Comparison of ENCODE assay signal across 9 cellular contexts in genomic region chr19:3537438-3538240, GRCh38. TPM values are rescaled to one million over a fixed set of nuclear protein-coding genes. Genes with fewer than 3 reads are reported as not detected.
A peak's percentile ranks its signal among the peaks of the same experiment; 100 is the strongest.
DNase-seq lines count a peak whose midpoint lies in the region; ATAC-seq, FAIRE-seq and TF ChIP-seq lines count a peak whose summit lies in the region.
"Had no signal": no experiment of that assay in that cellular context is flagged by ENCODE, and none has a peak within 500 bp of the region (broad histone marks: within the 10 kb centered on the region; RNA-seq: fewer than 3 reads in every experiment).

No MANE protein-coding gene starts in this region.

- 89% methylated on average over 20 of the region's 22 CpGs for WGBS in mesenchymal stem cell

- peaks cover 19% of the 10 kb centered on the region for H3K4me1 ChIP-seq in mesenchymal stem cell (ENCODE audit: control insufficient read depth, insufficient read depth, low read depth, low read length)

- no peak overlapping the region for H4K8ac ChIP-seq in mesenchymal stem cell (ENCODE audit: low read length)

- peak overlapping the region; percentile 34 for H3K4me3 Mint-ChIP-seq in T-helper 17 cell

- DNase-seq in GM12891 (ENCODE audit: insufficient read length, low spot score) = no peak
- DNase-seq in T-helper 17 cell = no peak
- DNase-seq in mesenchymal stem cell = no peak
- DNase-seq in DMS53 (lab: John Stamatoyannopoulos, UW) = no peak
- DNase-seq: activated CD8-positive, alpha-beta memory T cell treated with anti-CD3 and anti-CD28 coated beads, Interleukin-2, amount 50 U/mL, for 4 hours; central memory CD4-positive, alpha-beta T cell had no signal

- H2BK5ac ChIP-seq in mesenchymal stem cell (ENCODE audit: low read depth, low read length, poor library complexity, severe bottlenecking) = no peak overlapping the region

- no peak overlapping the region for H3K4me2 ChIP-seq in mesenchymal stem cell (ENCODE audit: low read length, poor library complexity, severe bottlenecking)

- H3K9me3 ChIP-seq in T-helper 17 cell (ENCODE audit: control insufficient read depth, low read length, poor library complexity, severe bottlenecking) (no peaks in the 10 kb centered on the region), mesenchymal stem cell (ENCODE audit: control insufficient read depth, low read length) (no peaks in the 10 kb centered on the region)

- no peak overlapping the region for H3K23ac ChIP-seq in mesenchymal stem cell (ENCODE audit: low read length in 2 of 2)

- peak; percentile 2; the same call in 1 of the 2 replicates for TF ChIP-seq POLR2A in GM12891 (IDR thresholded peaks at IDR 0.05; ENCODE audit: low read depth, low read length)

- no peak overlapping the region for H2AK5ac ChIP-seq in mesenchymal stem cell (ENCODE audit: low read length, severe bottlenecking)

- H3K4me1 Mint-ChIP-seq in T-helper 17 cell = peaks cover 7% of the 10 kb centered on the region

- no peak overlapping the region for H3K4me3 ChIP-seq in mesenchymal stem cell (ENCODE audit: insufficient read depth in 1 of 2, low read depth in 1 of 2, low read length in 2 of 2)

- peaks cover 41 to 68% of the 10 kb centered on the region in 2 experiments for H3K36me3 ChIP-seq in mesenchymal stem cell (ENCODE audit: control insufficient read depth in 1 of 2, insufficient read depth in 2 of 2, low read depth in 1 of 2, low read length in 2 of 2)

- peak overlapping the region in 1 of 2 experiments; percentile 74 for H3K18ac ChIP-seq in mesenchymal stem cell (ENCODE audit: low read depth in 1 of 2, low read length in 2 of 2)

- H3K27ac ChIP-seq in mesenchymal stem cell (ENCODE audit: low read length, poor library complexity, severe bottlenecking) = no peak overlapping the region

- H3K27me3 ChIP-seq in mesenchymal stem cell (ENCODE audit: control insufficient read depth in 1 of 2, insufficient read depth in 1 of 2, low read length in 2 of 2) = no peaks in the 10 kb centered on the region

- H2AFZ ChIP-seq in mesenchymal stem cell (ENCODE audit: low read depth, low read length) = no peak overlapping the region

- H3K79me1 ChIP-seq in mesenchymal stem cell (replicated peaks; ENCODE audit: low read length, poor library complexity, severe bottlenecking) = peaks cover 3% of the 10 kb centered on the region

- no peak overlapping the region for H2BK15ac ChIP-seq in mesenchymal stem cell (ENCODE audit: low read depth, poor library complexity, severe bottlenecking)

- peak overlapping the region in 1 of 2 experiments; percentile 13 for H3K4ac ChIP-seq in mesenchymal stem cell (ENCODE audit: low read depth in 1 of 2, low read length in 2 of 2)

- FAIRE-seq in GM12891 (lab: Jason Lieb, UNC) = no peak
- FAIRE-seq: GM18507 had no signal

- H4K91ac ChIP-seq in mesenchymal stem cell (ENCODE audit: low read length) = peak overlapping the region; percentile 15

- no peak overlapping the region for H2BK120ac ChIP-seq in mesenchymal stem cell (ENCODE audit: low read depth, low read length)

- ATAC-seq in T-helper 17 cell (peak; percentile 16), HG03108 (IDR thresholded peaks at IDR 0.05; ENCODE audit: unreplicated experiment) (no peak), HG02798 (IDR thresholded peaks at IDR 0.05; ENCODE audit: poor library complexity, unreplicated experiment) (no peak)

- no peaks in the 10 kb centered on the region for H3K27me3 Mint-ChIP-seq in T-helper 17 cell

- H3K36me3 Mint-ChIP-seq in T-helper 17 cell (ENCODE audit: low read depth) = no peaks in the 10 kb centered on the region

- H3K14ac ChIP-seq in mesenchymal stem cell (ENCODE audit: low read length in 2 of 2) = no peak overlapping the region

- peak overlapping the region in 1 of 2 experiments; percentile 64 for H2BK12ac ChIP-seq in mesenchymal stem cell (ENCODE audit: low read length in 2 of 2)

- H3K9ac ChIP-seq in mesenchymal stem cell (ENCODE audit: low read length) = no peak overlapping the region

- no peak overlapping the region for H3K27ac Mint-ChIP-seq in T-helper 17 cell

TF ChIP-seq in GM12891, 5 proteins besides CTCF, POLR2A, EP300 and RAD21:
- TF ChIP-seq POU2F2 (IDR thresholded peaks at IDR 0.05; ENCODE audit: low read depth, low read length) = no peak
- TF ChIP-seq TAF1 (IDR thresholded peaks at IDR 0.05; ENCODE audit: low read depth, low read length) = no peak
- no peak for TF ChIP-seq SPI1 (IDR thresholded peaks at IDR 0.05; ENCODE audit: low read depth, low read length)
- TF ChIP-seq POLR2AphosphoS5 (IDR thresholded peaks at IDR 0.05; ENCODE audit: low read depth, low read length) = no peak
- TF ChIP-seq PAX5 (IDR thresholded peaks at IDR 0.05; ENCODE audit: insufficient read depth, low read length, severe bottlenecking) = no peak

RNA-seq across cellular contexts. Expression of gene TEKTIP1, which starts 1.3 kb away (rescaled TPM):
- polyA plus RNA-seq in GM12891 (2012; ENCODE audit: low read depth, missing spikeins) = 0.63 TPM
- 1 to 10 TPM; 5.0 to 8.4 TPM for total RNA-seq in T-helper 17 cell
- polyA plus RNA-seq in mesenchymal stem cell (2013, experiment 1 of 2) = not detected
- polyA plus RNA-seq in mesenchymal stem cell (2013, experiment 2 of 2) = not detected

RNA-seq across cellular contexts. Expression of gene MFSD12, which starts 19.7 kb away (rescaled TPM):
- polyA plus RNA-seq in GM12891 (2012; ENCODE audit: low read depth, missing spikeins) = 22.7 TPM
- 10 to 100 TPM; 58.1 to 62.0 TPM for total RNA-seq in T-helper 17 cell
- 108 TPM for polyA plus RNA-seq in mesenchymal stem cell (2013, experiment 1 of 2)
- 107 TPM for polyA plus RNA-seq in mesenchymal stem cell (2013, experiment 2 of 2)

RNA-seq across cellular contexts. Expression of gene FZR1, which starts 31.5 kb away (rescaled TPM):
- polyA plus RNA-seq in GM12891 (2012; ENCODE audit: low read depth, missing spikeins) = 18.0 TPM
- total RNA-seq in T-helper 17 cell = 10 to 100 TPM; 95.0 to 96.6 TPM
- 30.7 TPM for polyA plus RNA-seq in mesenchymal stem cell (2013, experiment 1 of 2)
- polyA plus RNA-seq in mesenchymal stem cell (2013, experiment 2 of 2) = 28.8 TPM

RNA-seq across cellular contexts. Expression of gene HMG20B, which starts 35.1 kb away (rescaled TPM):
- polyA plus RNA-seq in GM12891 (2012; ENCODE audit: low read depth, missing spikeins) = 44.6 TPM
- 10 to 100 TPM; 34.0 to 36.7 TPM for total RNA-seq in T-helper 17 cell
- polyA plus RNA-seq in mesenchymal stem cell (2013, experiment 1 of 2) = 91.0 TPM
- polyA plus RNA-seq in mesenchymal stem cell (2013, experiment 2 of 2) = 88.5 TPM

RNA-seq across cellular contexts. Expression of gene DOHH, which starts 37.2 kb away (rescaled TPM):
- 10.9 TPM for polyA plus RNA-seq in GM12891 (2012; ENCODE audit: low read depth, missing spikeins)
- total RNA-seq in T-helper 17 cell = 1 to 10 TPM; 4.1 to 5.2 TPM
- polyA plus RNA-seq in mesenchymal stem cell (2013, experiment 1 of 2) = 4.2 TPM
- 3.8 TPM for polyA plus RNA-seq in mesenchymal stem cell (2013, experiment 2 of 2)
